1 cellular context compared by ENCODE assay signal in the genomic region with DNA sequence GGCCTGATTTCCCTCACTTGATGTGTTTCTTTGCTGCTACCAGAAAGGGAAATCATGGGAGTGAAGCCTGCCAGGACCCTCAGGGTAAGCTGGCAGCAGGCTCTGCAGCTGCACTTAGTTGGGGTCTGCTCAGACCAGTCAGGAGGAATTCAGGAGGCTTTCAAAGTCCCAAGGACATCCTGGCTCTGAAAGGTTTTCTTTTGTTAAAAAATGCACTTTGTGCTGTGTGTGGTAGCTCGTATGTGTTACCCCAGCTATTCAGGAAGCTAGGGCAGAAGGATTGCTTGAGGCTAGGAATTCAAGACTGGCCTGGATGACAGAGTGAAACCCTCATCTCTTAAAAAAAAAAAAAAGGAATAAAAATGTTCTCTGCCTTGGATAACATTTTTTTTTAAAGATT.
TF ChIP-seq lines count a peak whose summit lies in the region.

No MANE protein-coding gene starts in this region.

TF ChIP-seq in GM23338, 12 proteins besides CTCF, POLR2A, EP300 and RAD21 (continued from another document):
- TF ChIP-seq, protein P1, sequence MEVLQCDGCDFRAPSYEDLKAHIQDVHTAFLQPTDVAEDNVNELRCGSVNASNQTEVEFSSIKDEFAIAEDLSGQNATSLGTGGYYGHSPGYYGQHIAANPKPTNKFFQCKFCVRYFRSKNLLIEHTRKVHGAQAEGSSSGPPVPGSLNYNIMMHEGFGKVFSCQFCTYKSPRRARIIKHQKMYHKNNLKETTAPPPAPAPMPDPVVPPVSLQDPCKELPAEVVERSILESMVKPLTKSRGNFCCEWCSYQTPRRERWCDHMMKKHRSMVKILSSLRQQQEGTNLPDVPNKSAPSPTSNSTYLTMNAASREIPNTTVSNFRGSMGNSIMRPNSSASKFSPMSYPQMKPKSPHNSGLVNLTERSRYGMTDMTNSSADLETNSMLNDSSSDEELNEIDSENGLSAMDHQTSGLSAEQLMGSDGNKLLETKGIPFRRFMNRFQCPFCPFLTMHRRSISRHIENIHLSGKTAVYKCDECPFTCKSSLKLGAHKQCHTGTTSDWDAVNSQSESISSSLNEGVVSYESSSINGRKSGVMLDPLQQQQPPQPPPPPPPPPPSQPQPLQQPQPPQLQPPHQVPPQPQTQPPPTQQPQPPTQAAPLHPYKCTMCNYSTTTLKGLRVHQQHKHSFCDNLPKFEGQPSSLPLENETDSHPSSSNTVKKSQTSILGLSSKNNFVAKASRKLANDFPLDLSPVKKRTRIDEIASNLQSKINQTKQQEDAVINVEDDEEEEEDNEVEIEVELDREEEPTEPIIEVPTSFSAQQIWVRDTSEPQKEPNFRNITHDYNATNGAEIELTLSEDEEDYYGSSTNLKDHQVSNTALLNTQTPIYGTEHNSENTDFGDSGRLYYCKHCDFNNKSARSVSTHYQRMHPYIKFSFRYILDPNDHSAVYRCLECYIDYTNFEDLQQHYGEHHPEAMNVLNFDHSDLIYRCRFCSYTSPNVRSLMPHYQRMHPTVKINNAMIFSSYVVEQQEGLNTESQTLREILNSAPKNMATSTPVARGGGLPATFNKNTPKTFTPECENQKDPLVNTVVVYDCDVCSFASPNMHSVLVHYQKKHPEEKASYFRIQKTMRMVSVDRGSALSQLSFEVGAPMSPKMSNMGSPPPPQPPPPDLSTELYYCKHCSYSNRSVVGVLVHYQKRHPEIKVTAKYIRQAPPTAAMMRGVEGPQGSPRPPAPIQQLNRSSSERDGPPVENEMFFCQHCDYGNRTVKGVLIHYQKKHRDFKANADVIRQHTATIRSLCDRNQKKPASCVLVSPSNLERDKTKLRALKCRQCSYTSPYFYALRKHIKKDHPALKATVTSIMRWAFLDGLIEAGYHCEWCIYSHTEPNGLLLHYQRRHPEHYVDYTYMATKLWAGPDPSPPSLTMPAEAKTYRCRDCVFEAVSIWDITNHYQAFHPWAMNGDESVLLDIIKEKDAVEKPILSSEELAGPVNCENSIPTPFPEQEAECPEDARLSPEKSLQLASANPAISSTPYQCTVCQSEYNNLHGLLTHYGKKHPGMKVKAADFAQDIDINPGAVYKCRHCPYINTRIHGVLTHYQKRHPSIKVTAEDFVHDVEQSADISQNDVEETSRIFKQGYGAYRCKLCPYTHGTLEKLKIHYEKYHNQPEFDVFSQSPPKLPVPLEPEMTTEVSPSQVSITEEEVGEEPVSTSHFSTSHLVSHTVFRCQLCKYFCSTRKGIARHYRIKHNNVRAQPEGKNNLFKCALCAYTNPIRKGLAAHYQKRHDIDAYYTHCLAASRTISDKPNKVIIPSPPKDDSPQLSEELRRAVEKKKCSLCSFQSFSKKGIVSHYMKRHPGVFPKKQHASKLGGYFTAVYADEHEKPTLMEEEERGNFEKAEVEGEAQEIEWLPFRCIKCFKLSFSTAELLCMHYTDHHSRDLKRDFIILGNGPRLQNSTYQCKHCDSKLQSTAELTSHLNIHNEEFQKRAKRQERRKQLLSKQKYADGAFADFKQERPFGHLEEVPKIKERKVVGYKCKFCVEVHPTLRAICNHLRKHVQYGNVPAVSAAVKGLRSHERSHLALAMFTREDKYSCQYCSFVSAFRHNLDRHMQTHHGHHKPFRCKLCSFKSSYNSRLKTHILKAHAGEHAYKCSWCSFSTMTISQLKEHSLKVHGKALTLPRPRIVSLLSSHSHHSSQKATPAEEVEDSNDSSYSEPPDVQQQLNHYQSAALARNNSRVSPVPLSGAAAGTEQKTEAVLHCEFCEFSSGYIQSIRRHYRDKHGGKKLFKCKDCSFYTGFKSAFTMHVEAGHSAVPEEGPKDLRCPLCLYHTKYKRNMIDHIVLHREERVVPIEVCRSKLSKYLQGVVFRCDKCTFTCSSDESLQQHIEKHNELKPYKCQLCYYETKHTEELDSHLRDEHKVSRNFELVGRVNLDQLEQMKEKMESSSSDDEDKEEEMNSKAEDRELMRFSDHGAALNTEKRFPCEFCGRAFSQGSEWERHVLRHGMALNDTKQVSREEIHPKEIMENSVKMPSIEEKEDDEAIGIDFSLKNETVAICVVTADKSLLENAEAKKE (CRISPR knock-in tag; IDR thresholded peaks at IDR 0.05): no peak
- TF ChIP-seq, protein P2, sequence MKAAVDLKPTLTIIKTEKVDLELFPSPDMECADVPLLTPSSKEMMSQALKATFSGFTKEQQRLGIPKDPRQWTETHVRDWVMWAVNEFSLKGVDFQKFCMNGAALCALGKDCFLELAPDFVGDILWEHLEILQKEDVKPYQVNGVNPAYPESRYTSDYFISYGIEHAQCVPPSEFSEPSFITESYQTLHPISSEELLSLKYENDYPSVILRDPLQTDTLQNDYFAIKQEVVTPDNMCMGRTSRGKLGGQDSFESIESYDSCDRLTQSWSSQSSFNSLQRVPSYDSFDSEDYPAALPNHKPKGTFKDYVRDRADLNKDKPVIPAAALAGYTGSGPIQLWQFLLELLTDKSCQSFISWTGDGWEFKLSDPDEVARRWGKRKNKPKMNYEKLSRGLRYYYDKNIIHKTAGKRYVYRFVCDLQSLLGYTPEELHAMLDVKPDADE (IDR thresholded peaks at IDR 0.05): no peak
- TF ChIP-seq NANOG (IDR thresholded peaks at IDR 0.05; ENCODE audit: borderline replicate concordance): no peak
- TF ChIP-seq, protein P3, sequence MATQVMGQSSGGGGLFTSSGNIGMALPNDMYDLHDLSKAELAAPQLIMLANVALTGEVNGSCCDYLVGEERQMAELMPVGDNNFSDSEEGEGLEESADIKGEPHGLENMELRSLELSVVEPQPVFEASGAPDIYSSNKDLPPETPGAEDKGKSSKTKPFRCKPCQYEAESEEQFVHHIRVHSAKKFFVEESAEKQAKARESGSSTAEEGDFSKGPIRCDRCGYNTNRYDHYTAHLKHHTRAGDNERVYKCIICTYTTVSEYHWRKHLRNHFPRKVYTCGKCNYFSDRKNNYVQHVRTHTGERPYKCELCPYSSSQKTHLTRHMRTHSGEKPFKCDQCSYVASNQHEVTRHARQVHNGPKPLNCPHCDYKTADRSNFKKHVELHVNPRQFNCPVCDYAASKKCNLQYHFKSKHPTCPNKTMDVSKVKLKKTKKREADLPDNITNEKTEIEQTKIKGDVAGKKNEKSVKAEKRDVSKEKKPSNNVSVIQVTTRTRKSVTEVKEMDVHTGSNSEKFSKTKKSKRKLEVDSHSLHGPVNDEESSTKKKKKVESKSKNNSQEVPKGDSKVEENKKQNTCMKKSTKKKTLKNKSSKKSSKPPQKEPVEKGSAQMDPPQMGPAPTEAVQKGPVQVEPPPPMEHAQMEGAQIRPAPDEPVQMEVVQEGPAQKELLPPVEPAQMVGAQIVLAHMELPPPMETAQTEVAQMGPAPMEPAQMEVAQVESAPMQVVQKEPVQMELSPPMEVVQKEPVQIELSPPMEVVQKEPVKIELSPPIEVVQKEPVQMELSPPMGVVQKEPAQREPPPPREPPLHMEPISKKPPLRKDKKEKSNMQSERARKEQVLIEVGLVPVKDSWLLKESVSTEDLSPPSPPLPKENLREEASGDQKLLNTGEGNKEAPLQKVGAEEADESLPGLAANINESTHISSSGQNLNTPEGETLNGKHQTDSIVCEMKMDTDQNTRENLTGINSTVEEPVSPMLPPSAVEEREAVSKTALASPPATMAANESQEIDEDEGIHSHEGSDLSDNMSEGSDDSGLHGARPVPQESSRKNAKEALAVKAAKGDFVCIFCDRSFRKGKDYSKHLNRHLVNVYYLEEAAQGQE (IDR thresholded peaks at IDR 0.05; ENCODE audit: unreplicated experiment): no peak
